In the genomic region with DNA sequence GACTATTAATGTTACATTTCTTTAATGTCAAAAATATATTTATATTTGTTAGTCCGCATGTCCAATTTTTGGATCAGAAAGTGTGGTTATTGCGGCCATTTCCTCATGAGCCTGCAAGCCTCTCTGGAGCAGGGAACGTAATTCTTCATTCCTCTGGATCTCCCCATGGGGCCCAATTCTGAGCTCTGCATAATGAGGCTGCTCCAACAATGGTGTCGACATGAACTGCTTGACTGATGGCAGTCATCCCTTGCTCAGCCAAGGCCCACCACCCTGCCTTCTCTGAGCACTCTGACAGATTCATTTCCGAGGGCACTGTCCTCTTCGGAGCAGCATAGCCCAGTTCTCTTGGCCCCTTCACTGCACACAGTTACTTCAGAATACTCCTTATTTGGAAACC, we compare ENCODE assay signal across 32 cellular contexts. TPM values are rescaled to one million over a fixed set of nuclear protein-coding genes. Genes with fewer than 3 reads are reported as not detected.
"Had no signal": no experiment of that assay in that cellular context is flagged by ENCODE, and none has a peak within 500 bp of the region (broad histone marks: within the 10 kb centered on the region; RNA-seq: fewer than 3 reads in every experiment).

No MANE protein-coding gene starts in this region.

- H3K4me3 Mint-ChIP-seq: activated CD4-positive, alpha-beta T cell treated with anti-CD3 and anti-CD28 coated beads for 36 hours; activated CD4-positive, alpha-beta T cell treated with anti-CD3 and anti-CD28 coated beads, Interleukin-2, amount 10 ng/mL, durations not matched to agents 7 days and 5 days; activated naive CD4-positive, alpha-beta T cell treated with anti-CD3 and anti-CD28 coated beads for 36 hours; activated T-cell treated with anti-CD3 and anti-CD28 coated beads, Interleukin-2, amount 50 U/mL, for 4 hours; activated T-helper 1 cell treated with anti-CD3 and anti-CD28 coated beads, Interleukin-12 subunit alpha, Interleukin-12 subunit beta, Interleukin-2, Interleukin-4 antibody, amounts not matched to agents 30 ng/mL and 10 ng/mL and 1 ng/mL, durations not matched to agents 14 hours and 24 hours and 36 hours; brain had no signal

- H3K4me1 ChIP-seq: adrenal gland, SJCRH30 had no signal

- H3K4me3 ChIP-seq: adrenal gland, SJCRH30, SK-N-MC had no signal

- H3K27ac ChIP-seq: adrenal gland, SJCRH30, SK-N-MC had no signal

- DNase-seq: activated CD4-positive, alpha-beta T cell treated with anti-CD3 and anti-CD28 coated beads for 36 hours; activated CD4-positive, alpha-beta T cell treated with anti-CD3 and anti-CD28 coated beads, Interleukin-2, amount 10 ng/mL, durations not matched to agents 7 days and 5 days; activated CD4-positive, alpha-beta T cell treated with anti-CD3 and anti-CD28 coated beads, Interleukin-2, amount 50 U/mL, for 48 hours; activated CD8-positive, alpha-beta memory T cell treated with anti-CD3 and anti-CD28 coated beads, Interleukin-2, amount 50 U/mL, for 4 hours; activated gamma-delta T cell treated with Interleukin-2 at 50 U/mL for 16 hours; activated naive CD4-positive, alpha-beta T cell treated with anti-CD3 and anti-CD28 coated beads for 36 hours; activated T-cell treated with anti-CD3 and anti-CD28 coated beads for 4 hours; activated T-cell treated with anti-CD3 and anti-CD28 coated beads, Interleukin-2, amount 50 U/mL, for 4 hours; adrenal gland; anterior cingulate cortex; central memory CD4-positive, alpha-beta T cell; Kasumi-1; KG1; NCI-H1105; NCI-H1436; NCI-H1694; NCI-H1930; NCI-H2081 treated with DMSO at 0.1 percent for 48 hours; NCI-H446 treated with DMSO at 0.1 percent for 48 hours; NCI-H524 treated with DMSO at 0.1 percent for 48 hours; SHP77; SJCRH30 had no signal

- H3K36me3 Mint-ChIP-seq: activated naive CD4-positive, alpha-beta T cell treated with anti-CD3 and anti-CD28 coated beads, Interleukin-2, amount 50 U/mL, for 72 hours; brain had no signal

- H3K27me3 ChIP-seq: adrenal gland, SJCRH30 had no signal

- H3K36me3 ChIP-seq: adrenal gland, SJCRH30 had no signal

- H3K27ac Mint-ChIP-seq: activated CD4-positive, alpha-beta T cell treated with anti-CD3 and anti-CD28 coated beads for 36 hours; activated CD4-positive, alpha-beta T cell treated with anti-CD3 and anti-CD28 coated beads, Interleukin-2, amount 10 ng/mL, durations not matched to agents 7 days and 5 days; activated naive CD4-positive, alpha-beta T cell treated with anti-CD3 and anti-CD28 coated beads for 36 hours; activated naive CD4-positive, alpha-beta T cell treated with anti-CD3 and anti-CD28 coated beads, Interleukin-2, amount 50 U/mL, for 72 hours; activated T-helper 1 cell treated with anti-CD3 and anti-CD28 coated beads, Interleukin-12 subunit alpha, Interleukin-12 subunit beta, Interleukin-2, Interleukin-4 antibody, amounts not matched to agents 30 ng/mL and 10 ng/mL and 1 ng/mL, durations not matched to agents 14 hours and 24 hours and 36 hours; brain had no signal

- H3K9me3 Mint-ChIP-seq: activated CD4-positive, alpha-beta T cell treated with anti-CD3 and anti-CD28 coated beads, Interleukin-2, amount 10 ng/mL, durations not matched to agents 7 days and 5 days; activated naive CD4-positive, alpha-beta T cell treated with anti-CD3 and anti-CD28 coated beads for 36 hours; activated naive CD4-positive, alpha-beta T cell treated with anti-CD3 and anti-CD28 coated beads, Interleukin-2, amount 50 U/mL, for 72 hours; activated T-cell treated with anti-CD3 and anti-CD28 coated beads, Interleukin-2, amount 50 U/mL, for 4 hours; activated T-helper 1 cell treated with anti-CD3 and anti-CD28 coated beads, Interleukin-12 subunit alpha, Interleukin-12 subunit beta, Interleukin-2, Interleukin-4 antibody, amounts not matched to agents 30 ng/mL and 10 ng/mL and 1 ng/mL, durations not matched to agents 14 hours and 24 hours and 36 hours; brain had no signal

- H3K27me3 Mint-ChIP-seq: activated CD4-positive, alpha-beta T cell treated with anti-CD3 and anti-CD28 coated beads for 36 hours had no signal

- ATAC-seq: activated CD4-positive, alpha-beta T cell treated with anti-CD3 and anti-CD28 coated beads for 36 hours; activated CD4-positive, CD25-positive, alpha-beta regulatory T cell treated with anti-CD3 and anti-CD28 coated beads, Interleukin-2, amount 50 U/mL, for 24 hours; activated naive CD4-positive, alpha-beta T cell treated with anti-CD3 and anti-CD28 coated beads, Interleukin-2, amount 50 U/mL, for 72 hours; activated T-cell treated with anti-CD3 and anti-CD28 coated beads, Interleukin-2, amount 50 U/mL, for 4 hours; Panc1 had no signal

RNA-seq across cellular contexts. Expression of a gene that starts 3.1 kb away (rescaled TPM):
- total RNA-seq: activated CD4-positive, alpha-beta T cell treated with anti-CD3 and anti-CD28 coated beads for 36 hours; activated CD4-positive, alpha-beta T cell treated with anti-CD3 and anti-CD28 coated beads, Interleukin-2, amount 10 ng/mL, durations not matched to agents 7 days and 5 days; activated naive CD4-positive, alpha-beta T cell treated with anti-CD3 and anti-CD28 coated beads for 36 hours; activated naive CD4-positive, alpha-beta T cell treated with anti-CD3 and anti-CD28 coated beads, Interleukin-2, amount 50 U/mL, for 72 hours; activated T-cell treated with anti-CD3 and anti-CD28 coated beads, Interleukin-2, amount 50 U/mL, for 4 hours; activated T-helper 1 cell treated with anti-CD3 and anti-CD28 coated beads, Interleukin-12 subunit alpha, Interleukin-12 subunit beta, Interleukin-2, Interleukin-4 antibody, amounts not matched to agents 30 ng/mL and 10 ng/mL and 1 ng/mL, durations not matched to agents 14 hours and 24 hours and 36 hours; bronchial epithelial cell; RPMI7951; SJCRH30; T-helper 1 cell treated with Interleukin-12 subunit alpha and Interleukin-12 subunit beta and Interleukin-4 antibody, amounts not matched to agents 30 ng/mL and 1 ng/mL, for 36 hours; T-helper 2 cell treated with Interferon-gamma antibody and Interleukin-4, amounts not matched to agents 100 ng/mL and 5 ng/mL, for 36 hours had no signal

RNA-seq across cellular contexts. Expression of a gene that starts 19.9 kb away (rescaled TPM):
- total RNA-seq: activated CD4-positive, alpha-beta T cell treated with anti-CD3 and anti-CD28 coated beads for 36 hours; activated CD4-positive, alpha-beta T cell treated with anti-CD3 and anti-CD28 coated beads, Interleukin-2, amount 10 ng/mL, durations not matched to agents 7 days and 5 days; activated naive CD4-positive, alpha-beta T cell treated with anti-CD3 and anti-CD28 coated beads for 36 hours; activated naive CD4-positive, alpha-beta T cell treated with anti-CD3 and anti-CD28 coated beads, Interleukin-2, amount 50 U/mL, for 72 hours; activated T-cell treated with anti-CD3 and anti-CD28 coated beads, Interleukin-2, amount 50 U/mL, for 4 hours; activated T-helper 1 cell treated with anti-CD3 and anti-CD28 coated beads, Interleukin-12 subunit alpha, Interleukin-12 subunit beta, Interleukin-2, Interleukin-4 antibody, amounts not matched to agents 30 ng/mL and 10 ng/mL and 1 ng/mL, durations not matched to agents 14 hours and 24 hours and 36 hours; bronchial epithelial cell; RPMI7951; SJCRH30; T-helper 1 cell treated with Interleukin-12 subunit alpha and Interleukin-12 subunit beta and Interleukin-4 antibody, amounts not matched to agents 30 ng/mL and 1 ng/mL, for 36 hours; T-helper 2 cell treated with Interferon-gamma antibody and Interleukin-4, amounts not matched to agents 100 ng/mL and 5 ng/mL, for 36 hours had no signal

RNA-seq across cellular contexts. Expression of a gene that starts 41.3 kb away (rescaled TPM):
- total RNA-seq: activated CD4-positive, alpha-beta T cell treated with anti-CD3 and anti-CD28 coated beads for 36 hours; activated CD4-positive, alpha-beta T cell treated with anti-CD3 and anti-CD28 coated beads, Interleukin-2, amount 10 ng/mL, durations not matched to agents 7 days and 5 days; activated naive CD4-positive, alpha-beta T cell treated with anti-CD3 and anti-CD28 coated beads for 36 hours; activated naive CD4-positive, alpha-beta T cell treated with anti-CD3 and anti-CD28 coated beads, Interleukin-2, amount 50 U/mL, for 72 hours; activated T-cell treated with anti-CD3 and anti-CD28 coated beads, Interleukin-2, amount 50 U/mL, for 4 hours; activated T-helper 1 cell treated with anti-CD3 and anti-CD28 coated beads, Interleukin-12 subunit alpha, Interleukin-12 subunit beta, Interleukin-2, Interleukin-4 antibody, amounts not matched to agents 30 ng/mL and 10 ng/mL and 1 ng/mL, durations not matched to agents 14 hours and 24 hours and 36 hours; bronchial epithelial cell; T-helper 1 cell treated with Interleukin-12 subunit alpha and Interleukin-12 subunit beta and Interleukin-4 antibody, amounts not matched to agents 30 ng/mL and 1 ng/mL, for 36 hours had no signal
